In the genomic region with DNA sequence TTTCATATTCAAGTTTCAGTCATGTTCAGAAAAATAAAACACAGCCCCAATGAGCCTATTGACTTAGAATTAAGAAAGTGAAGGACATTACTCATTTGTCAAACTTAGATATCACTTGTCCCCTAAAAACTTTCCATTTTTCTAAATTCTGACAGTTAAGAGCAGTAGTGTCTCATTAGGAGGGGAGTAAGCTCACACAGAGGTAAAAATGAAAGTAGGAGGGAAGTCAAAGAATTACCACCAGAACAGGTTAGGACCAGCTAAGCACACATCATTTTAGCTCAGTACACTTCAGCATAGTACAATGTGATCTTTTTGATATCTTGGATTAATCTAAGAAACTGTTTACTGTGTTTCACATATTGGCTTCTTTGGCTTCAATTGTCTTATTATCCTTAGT, we compare ENCODE assay signal across 11 cellular contexts.
A peak's percentile ranks its signal among the peaks of the same experiment; 100 is the strongest.
DNase-seq lines count a peak whose midpoint lies in the region; ATAC-seq and TF ChIP-seq lines count a peak whose summit lies in the region.
"Had no signal": no experiment of that assay in that cellular context is flagged by ENCODE, and none has a peak within 500 bp of the region (broad histone marks: within the 10 kb centered on the region; RNA-seq: fewer than 3 reads in every experiment).

No MANE protein-coding gene starts in this region.

- H3K4me3 Mint-ChIP-seq in naive thymus-derived CD8-positive, alpha-beta T cell = no peak overlapping the region
- H3K4me3 Mint-ChIP-seq in activated T-helper 2 cell treated with anti-CD3 and anti-CD28 coated beads, Interferon-gamma antibody, Interleukin-2, Interleukin-4, amounts not matched to agents 10 μg/mL and 5 μg/mL and 100 μg/mL, durations not matched to agents 14 hours and 24 hours and 36 hours (ENCODE audit: low read depth) = no peak overlapping the region
- H3K4me3 Mint-ChIP-seq: activated naive CD8-positive, alpha-beta T cell treated with anti-CD3 and anti-CD28 coated beads, Interleukin-2, amount 50 U/mL, for 24 hours had no signal

- peaks cover 0 to 5% (median 0%) of the 10 kb centered on the region in 9 donors for H3K9me3 Mint-ChIP-seq in naive thymus-derived CD8-positive, alpha-beta T cell
- H3K9me3 Mint-ChIP-seq in activated T-helper 2 cell treated with anti-CD3 and anti-CD28 coated beads, Interferon-gamma antibody, Interleukin-2, Interleukin-4, amounts not matched to agents 10 μg/mL and 5 μg/mL and 100 μg/mL, durations not matched to agents 14 hours and 24 hours and 36 hours = no peaks in the 10 kb centered on the region
- H3K9me3 Mint-ChIP-seq: activated naive CD8-positive, alpha-beta T cell treated with anti-CD3 and anti-CD28 coated beads, Interleukin-2, amount 50 U/mL, for 24 hours had no signal

- no peak for TF ChIP-seq EP300 in tibial nerve (IDR thresholded peaks at IDR 0.05)

- H3K4me1 ChIP-seq in tibial nerve = peaks cover 0 to 10% (median 5%) of the 10 kb centered on the region in 4 donors

- H3K36me3 Mint-ChIP-seq in naive thymus-derived CD8-positive, alpha-beta T cell = no peaks in the 10 kb centered on the region
- H3K36me3 Mint-ChIP-seq in activated T-helper 2 cell treated with anti-CD3 and anti-CD28 coated beads, Interferon-gamma antibody, Interleukin-2, Interleukin-4, amounts not matched to agents 10 μg/mL and 5 μg/mL and 100 μg/mL, durations not matched to agents 14 hours and 24 hours and 36 hours (ENCODE audit: low read depth) = no peaks in the 10 kb centered on the region

- H3K4me3 ChIP-seq in tibial nerve = no peak overlapping the region

- peaks cover 0 to 18% (median 0%) of the 10 kb centered on the region in 4 donors for H3K4me1 Mint-ChIP-seq in naive thymus-derived CD8-positive, alpha-beta T cell
- H3K4me1 Mint-ChIP-seq in activated T-helper 2 cell treated with anti-CD3 and anti-CD28 coated beads, Interferon-gamma antibody, Interleukin-2, Interleukin-4, amounts not matched to agents 10 μg/mL and 5 μg/mL and 100 μg/mL, durations not matched to agents 14 hours and 24 hours and 36 hours (ENCODE audit: low read depth) = no peaks in the 10 kb centered on the region

- no peak for TF ChIP-seq CTCF in tibial nerve (IDR thresholded peaks at IDR 0.05)

- H3K27me3 ChIP-seq in tibial nerve = no peaks in the 10 kb centered on the region

- no peaks in the 10 kb centered on the region for H3K9me3 ChIP-seq in tibial nerve

- intact Hi-C loops in left ventricle myocardium superior (cut with micrococcal nuclease) = no loop called here
- intact Hi-C loops in activated T-helper 2 cell treated with anti-CD3 and anti-CD28 coated beads, Interferon-gamma antibody, Interleukin-2, Interleukin-4, amounts not matched to agents 10 μg/mL and 5 μg/mL and 100 μg/mL, durations not matched to agents 14 hours and 24 hours and 36 hours (cut with micrococcal nuclease) = no loop called here

- peak; percentile 68 for ATAC-seq in GM18858 (IDR thresholded peaks at IDR 0.05; ENCODE audit: unreplicated experiment)
- ATAC-seq in GM21619 (IDR thresholded peaks at IDR 0.05; ENCODE audit: unreplicated experiment) = peak; percentile 85
- ATAC-seq in HG03196 (IDR thresholded peaks at IDR 0.05; ENCODE audit: unreplicated experiment) = peak; percentile 85
- ATAC-seq in left ventricle myocardium superior = peak; percentile 43
- no peak for ATAC-seq in naive thymus-derived CD8-positive, alpha-beta T cell
- ATAC-seq: activated naive CD8-positive, alpha-beta T cell treated with anti-CD3 and anti-CD28 coated beads, Interleukin-2, amount 50 U/mL, for 24 hours had no signal

- no peak for DNase-seq in left ventricle myocardium superior
- DNase-seq in naive thymus-derived CD8-positive, alpha-beta T cell = no peak
- no peak for DNase-seq in tibial nerve (ENCODE audit: low spot score in 2 of 2)
- no peak for DNase-seq in activated T-helper 2 cell treated with anti-CD3 and anti-CD28 coated beads, Interferon-gamma antibody, Interleukin-2, Interleukin-4, amounts not matched to agents 10 μg/mL and 5 μg/mL and 100 μg/mL, durations not matched to agents 14 hours and 24 hours and 36 hours (ENCODE audit: low spot score)
- no peak for DNase-seq in stimulated activated CD4-positive, alpha-beta T cell treated with anti-CD3 and anti-CD28 coated beads, Interleukin-12 subunit alpha, Interleukin-12 subunit beta, amount 100 ng/mL, for 4 hours
- DNase-seq: activated naive CD8-positive, alpha-beta T cell treated with anti-CD3 and anti-CD28 coated beads, Interleukin-2, amount 50 U/mL, for 24 hours; DMS79; NCI-H526 had no signal

- H3K27ac Mint-ChIP-seq in naive thymus-derived CD8-positive, alpha-beta T cell = no peak overlapping the region
- H3K27ac Mint-ChIP-seq in activated T-helper 2 cell treated with anti-CD3 and anti-CD28 coated beads, Interferon-gamma antibody, Interleukin-2, Interleukin-4, amounts not matched to agents 10 μg/mL and 5 μg/mL and 100 μg/mL, durations not matched to agents 14 hours and 24 hours and 36 hours = no peak overlapping the region
- H3K27ac Mint-ChIP-seq: activated naive CD8-positive, alpha-beta T cell treated with anti-CD3 and anti-CD28 coated beads, Interleukin-2, amount 50 U/mL, for 24 hours had no signal

- POLR2A ChIA-PET in naive thymus-derived CD8-positive, alpha-beta T cell (lab: Charles Lee) = no interaction called here

- TF ChIP-seq POLR2A in tibial nerve (IDR thresholded peaks at IDR 0.05) = no peak

- H3K36me3 ChIP-seq in tibial nerve = no peaks in the 10 kb centered on the region

- peak overlapping the region in 1 of 4 donors; percentile 50 for H3K27ac ChIP-seq in tibial nerve

- H3K27me3 Mint-ChIP-seq in naive thymus-derived CD8-positive, alpha-beta T cell = no peaks in the 10 kb centered on the region
- peaks cover 2% of the 10 kb centered on the region for H3K27me3 Mint-ChIP-seq in activated T-helper 2 cell treated with anti-CD3 and anti-CD28 coated beads, Interferon-gamma antibody, Interleukin-2, Interleukin-4, amounts not matched to agents 10 μg/mL and 5 μg/mL and 100 μg/mL, durations not matched to agents 14 hours and 24 hours and 36 hours (ENCODE audit: low read depth)
- H3K27me3 Mint-ChIP-seq: activated naive CD8-positive, alpha-beta T cell treated with anti-CD3 and anti-CD28 coated beads, Interleukin-2, amount 50 U/mL, for 24 hours had no signal

Comparison
In these comparisons a context has a peak if more than half of its experiments do, and no peak if none do; other contexts are left out.
1. ATAC-seq: peak in GM18858 (single experiment), GM21619 (single experiment), HG03196 (single experiment) and left ventricle myocardium superior (single experiment); none in naive thymus-derived CD8-positive, alpha-beta T cell (0 of 2).